In genomic region chr19:37370880-37371661, GRCh38 we compare ENCODE assay signal across 1 cellular context.
TF ChIP-seq lines count a peak whose summit lies in the region.

ZNF527 (plus strand) TSS chr19:37371099; CDS start chr19:37374199, 3,100 bp downstream.

TF ChIP-seq in HepG2, 621 proteins besides CTCF, POLR2A, EP300 and RAD21 (continued from another document and continues in another):
- TF ChIP-seq ZNF687 (CRISPR knock-in tag; IDR thresholded peaks at IDR 0.05) (peak; percentile 97), POGZ (CRISPR knock-in tag; IDR thresholded peaks at IDR 0.05) (peak; percentile 86), HNF4A (CRISPR knock-in tag; IDR thresholded peaks at IDR 0.05) (peak; percentile 75), SOX5 (CRISPR knock-in tag; IDR thresholded peaks at IDR 0.05; ENCODE audit: borderline replicate concordance) (peak; percentile 32), FOSL2 (CRISPR knock-in tag; IDR thresholded peaks at IDR 0.05) (peak; percentile 56; the same call in 1 of the 2 replicates), ZKSCAN8 (CRISPR knock-in tag; IDR thresholded peaks at IDR 0.05; ENCODE audit: borderline replicate concordance) (peak; percentile 43; the same call in 1 of the 2 replicates), ZNF776 (CRISPR knock-in tag; IDR thresholded peaks at IDR 0.05) (no peak), ETV6 (CRISPR knock-in tag; conservative IDR thresholded peaks at IDR 0.05) (0 out of 2 replicates have a peak, but pooled peaks have one; percentile 62), CHD4 (IDR thresholded peaks at IDR 0.05; ENCODE audit: borderline replicate concordance, low read length) (no peak; the same call in 1 of the 2 replicates), SIX4 (CRISPR knock-in tag; IDR thresholded peaks at IDR 0.05) (peak; percentile 38; the same call in 1 of the 2 replicates), RARA (CRISPR knock-in tag; IDR thresholded peaks at IDR 0.05) (peak; percentile 26; the same call in 1 of the 2 replicates), KAT8 (CRISPR knock-in tag; IDR thresholded peaks at IDR 0.05) (peak; percentile 89), ZNF713 (CRISPR knock-in tag; IDR thresholded peaks at IDR 0.05) (0 out of 2 replicates have a peak, but pooled peaks have one; percentile 22), RBM39 (IDR thresholded peaks at IDR 0.05; ENCODE audit: low read depth, low read length, poor library complexity, severe bottlenecking) (no peak), GMEB1 (CRISPR knock-in tag; IDR thresholded peaks at IDR 0.05; ENCODE audit: borderline replicate concordance) (peak; percentile 94), HES4 (CRISPR knock-in tag; IDR thresholded peaks at IDR 0.05; ENCODE audit: borderline replicate concordance) (no peak), ZNF780A (CRISPR knock-in tag; IDR thresholded peaks at IDR 0.05) (no peak; the same call in 1 of the 2 replicates), ZFP1 (CRISPR knock-in tag; IDR thresholded peaks at IDR 0.05) (peak; percentile 72; the same call in 1 of the 2 replicates), ATF2 (CRISPR knock-in tag; IDR thresholded peaks at IDR 0.05) (peak; percentile 95; the same call in 1 of the 2 replicates), KDM2A (CRISPR knock-in tag; IDR thresholded peaks at IDR 0.05; ENCODE audit: borderline replicate concordance, low read depth) (peak; percentile 82), BATF2 (CRISPR knock-in tag; IDR thresholded peaks at IDR 0.05) (peak; percentile 84), SP4 (CRISPR knock-in tag; IDR thresholded peaks at IDR 0.05) (peak; percentile 60; the same call in 1 of the 2 replicates), EZH2 (conservative IDR thresholded peaks at IDR 0.05; ENCODE audit: low read depth, low read length) (no peak), NCOA2 (CRISPR knock-in tag; IDR thresholded peaks at IDR 0.05) (0 out of 2 replicates have a peak, but pooled peaks have one; percentile 33), ZHX2 (IDR thresholded peaks at IDR 0.05; ENCODE audit: low read depth) (0 out of 2 replicates have a peak, but pooled peaks have one; percentile 48), ZHX2 (CRISPR knock-in tag; IDR thresholded peaks at IDR 0.05; ENCODE audit: borderline replicate concordance) (0 out of 2 replicates have a peak, but pooled peaks have one; percentile 63), NONO (IDR thresholded peaks at IDR 0.05) (no peak), NONO (CRISPR knock-in tag; conservative IDR thresholded peaks at IDR 0.05) (peak; percentile 92), ZNF280B (CRISPR knock-in tag; IDR thresholded peaks at IDR 0.05; ENCODE audit: borderline replicate concordance) (peak; percentile 64; the same call in 1 of the 2 replicates), ERF (CRISPR knock-in tag; IDR thresholded peaks at IDR 0.05) (peak; percentile 83), MEF2D (CRISPR knock-in tag; IDR thresholded peaks at IDR 0.05) (0 out of 2 replicates have a peak, but pooled peaks have one; percentile 36), KMT2A (CRISPR knock-in tag; IDR thresholded peaks at IDR 0.05) (peak; percentile 70; the same call in 1 of the 2 replicates), ZNF766 (CRISPR knock-in tag; IDR thresholded peaks at IDR 0.05; ENCODE audit: borderline replicate concordance) (0 out of 2 replicates have a peak, but pooled peaks have one; percentile 38), ZMAT3 (CRISPR knock-in tag; conservative IDR thresholded peaks at IDR 0.05) (peak; percentile 57; the same call in 1 of the 2 replicates), CCAR2 (optimal IDR thresholded peaks at IDR 0.05; ENCODE audit: low read depth, low read length) (no peak), ZNF451 (CRISPR knock-in tag; IDR thresholded peaks at IDR 0.05) (peak; percentile 48; the same call in 1 of the 2 replicates), ZNF567 (CRISPR knock-in tag; IDR thresholded peaks at IDR 0.05; ENCODE audit: borderline replicate concordance) (0 out of 2 replicates have a peak, but pooled peaks have one; percentile 57), ATF1 (CRISPR knock-in tag; IDR thresholded peaks at IDR 0.05) (peak; percentile 84), ZNF784 (CRISPR knock-in tag; IDR thresholded peaks at IDR 0.05; ENCODE audit: borderline replicate concordance) (no peak), SP140L (CRISPR knock-in tag; IDR thresholded peaks at IDR 0.05; ENCODE audit: borderline replicate concordance) (no peak), ZNF891 (CRISPR knock-in tag; IDR thresholded peaks at IDR 0.05) (peak; percentile 48; the same call in 1 of the 2 replicates), ZNF546 (CRISPR knock-in tag; conservative IDR thresholded peaks at IDR 0.05) (0 out of 2 replicates have a peak, but pooled peaks have one; percentile 65), ZNF160 (CRISPR knock-in tag; IDR thresholded peaks at IDR 0.05) (peak; percentile 62; the same call in 1 of the 2 replicates), ZNF672 (CRISPR knock-in tag; IDR thresholded peaks at IDR 0.05) (no peak), ZNF775 (CRISPR knock-in tag; IDR thresholded peaks at IDR 0.05; ENCODE audit: borderline replicate concordance) (no peak), ZBTB2 (CRISPR knock-in tag; IDR thresholded peaks at IDR 0.05; ENCODE audit: low read depth) (peak; percentile 89), ZNF670 (CRISPR knock-in tag; IDR thresholded peaks at IDR 0.05; ENCODE audit: borderline replicate concordance) (peak; percentile 86; the same call in 1 of the 2 replicates), CBX1 (IDR thresholded peaks at IDR 0.05; ENCODE audit: low read depth) (peak; percentile 50), ELF1 (CRISPR knock-in tag; IDR thresholded peaks at IDR 0.05) (peak; percentile 82), SRF (IDR thresholded peaks at IDR 0.05; ENCODE audit: low read depth, low read length) (no peak)
